16 cellular contexts compared by ENCODE assay signal in genomic region chr10:120477006-120477722, GRCh38. TPM values are rescaled to one million over a fixed set of nuclear protein-coding genes. Genes with fewer than 3 reads are reported as not detected.
DNase-seq lines count a peak whose midpoint lies in the region; ATAC-seq and TF ChIP-seq lines count a peak whose summit lies in the region.
"Had no signal": no experiment of that assay in that cellular context is flagged by ENCODE, and none has a peak within 500 bp of the region (broad histone marks: within the 10 kb centered on the region; RNA-seq: fewer than 3 reads in every experiment).

No MANE protein-coding gene starts in this region.

- TF ChIP-seq POLR2A in adrenal gland (IDR thresholded peaks at IDR 0.05) = no peak

- H3K9me3 Mint-ChIP-seq in activated T-cell treated with anti-CD3 and anti-CD28 coated beads, Interleukin-2, amount 50 U/mL, for 72 hours = peaks cover 2% of the 10 kb centered on the region in 2 donors

- H3K4me3 ChIP-seq in astrocyte of the cerebellum (ENCODE audit: low read depth, low read length) = no peak overlapping the region
- H3K4me3 ChIP-seq in hepatocyte = no peak overlapping the region
- no peak overlapping the region for H3K4me3 ChIP-seq in skin epidermis
- no peak overlapping the region for H3K4me3 ChIP-seq in adrenal gland
- H3K4me3 ChIP-seq: dorsolateral prefrontal cortex, prostate gland had no signal

- H3K9me2 ChIP-seq in hepatocyte (replicated peaks; ENCODE audit: insufficient read depth) = no peaks in the 10 kb centered on the region

- H3K36me3 Mint-ChIP-seq in activated T-cell treated with anti-CD3 and anti-CD28 coated beads, Interleukin-2, amount 50 U/mL, for 72 hours (ENCODE audit: insufficient read depth in 2 of 2) = no peaks in the 10 kb centered on the region

- H3K36me3 ChIP-seq in hepatocyte (replicated peaks; ENCODE audit: insufficient read depth, low read depth) (no peaks in the 10 kb centered on the region), adrenal gland (replicated peaks in 1 of 2) (no peaks in the 10 kb centered on the region)
- H3K36me3 ChIP-seq: prostate gland had no signal

- H3K27ac ChIP-seq in hepatocyte (peak overlapping the region; percentile 68), skin epidermis (peak overlapping the region in 11 of 21 experiments; percentile 30 to 80 (median 54)), adrenal gland (no peak overlapping the region)
- H3K27ac ChIP-seq: dorsolateral prefrontal cortex, prostate gland had no signal

- no peak overlapping the region for H2AFZ ChIP-seq in hepatocyte

- intact Hi-C loops in adrenal gland (cut with DNase I) = no loop called here

- H3K4me2 ChIP-seq in hepatocyte = peak overlapping the region; percentile 1

- ATAC-seq in HG02970 (IDR thresholded peaks at IDR 0.05; ENCODE audit: low FRiP score, unreplicated experiment) = no peak
- ATAC-seq in activated T-cell treated with anti-CD3 and anti-CD28 coated beads, Interleukin-2, amount 50 U/mL, for 72 hours (replicated peaks in 1 of 2) = no peak
- ATAC-seq: left ventricle myocardium superior had no signal

- 44% methylated on average over 9 of the region's 9 CpGs for WGBS in hepatocyte (ENCODE audit: low lambda C conversion rate, missing lambda C conversion rate)
- whole genome bisulfite sequencing in adrenal gland, 4 donors = 35 to 45% (median 45%) methylated on average over 9 of the region's 9 CpGs

- H3K27me3 ChIP-seq in hepatocyte (no peaks in the 10 kb centered on the region), adrenal gland (no peaks in the 10 kb centered on the region)

- in situ Hi-C loops in astrocyte of the cerebellum (cut with HindIII; ENCODE audit: low sequenced_read_pairs) = no loop called here

- no peak overlapping the region for H3K27ac Mint-ChIP-seq in activated T-cell treated with anti-CD3 and anti-CD28 coated beads, Interleukin-2, amount 50 U/mL, for 72 hours

- peaks cover 4% of the 10 kb centered on the region for H3K27me3 Mint-ChIP-seq in activated T-cell treated with anti-CD3 and anti-CD28 coated beads, Interleukin-2, amount 50 U/mL, for 72 hours (ENCODE audit: low read depth)

- DNase-seq in GM03348 (ENCODE audit: low spot score) (peak; percentile 55), astrocyte of the cerebellum (ENCODE audit: low read depth) (peak; percentile 65), hepatocyte (ENCODE audit: low spot score) (peak; percentile 25), Ammon's horn (ENCODE audit: low spot score) (no peak), adrenal gland (no peak)
- DNase-seq in activated T-cell treated with anti-CD3 and anti-CD28 coated beads, Interleukin-2, amount 50 U/mL, for 72 hours = no peak
- DNase-seq: activated effector memory CD4-positive, alpha-beta T cell treated with Interleukin-2 at 50 U/mL for 16 hours; dorsolateral prefrontal cortex; GDM1; IMR-90; left ventricle myocardium superior; NCI-H1048; stimulated activated CD4-positive, alpha-beta T cell treated with anti-CD3 and anti-CD28 coated beads, Interleukin-2, amount 100 ng/mL, for 24 hours had no signal

- TF ChIP-seq CTCF in astrocyte of the cerebellum (IDR thresholded peaks at IDR 0.05; ENCODE audit: low read depth, low read length, missing control alignments) (no peak), hepatocyte (IDR thresholded peaks at IDR 0.05; ENCODE audit: poor library complexity) (no peak), adrenal gland (IDR thresholded peaks at IDR 0.05) (no peak)

- H3K4me1 ChIP-seq in hepatocyte (ENCODE audit: insufficient read depth) = no peaks in the 10 kb centered on the region
- H3K4me1 ChIP-seq in adrenal gland (replicated peaks in 1 of 2) = no peaks in the 10 kb centered on the region
- H3K4me1 ChIP-seq: prostate gland had no signal

- H3K4me3 Mint-ChIP-seq in activated T-cell treated with anti-CD3 and anti-CD28 coated beads, Interleukin-2, amount 50 U/mL, for 72 hours = no peak overlapping the region

- no peaks in the 10 kb centered on the region for H4K20me1 ChIP-seq in hepatocyte (ENCODE audit: insufficient read depth, poor library complexity, severe bottlenecking)

- H3K4me1 Mint-ChIP-seq in activated T-cell treated with anti-CD3 and anti-CD28 coated beads, Interleukin-2, amount 50 U/mL, for 72 hours (ENCODE audit: low read depth) = no peaks in the 10 kb centered on the region

- no peaks in the 10 kb centered on the region for H3K79me2 ChIP-seq in hepatocyte

- H3K9me3 ChIP-seq in hepatocyte (ENCODE audit: low read depth) = no peaks in the 10 kb centered on the region
- H3K9me3 ChIP-seq in adrenal gland (replicated peaks in 1 of 3) = no peaks in the 10 kb centered on the region
- H3K9me3 ChIP-seq: prostate gland had no signal

RNA-seq across cellular contexts. Expression of gene PLPP4, which starts 20.1 kb away (rescaled TPM):
- total RNA-seq in hepatocyte (1.5 and 3.4 TPM in 2 replicates), adrenal gland (not detected)
- polyA plus RNA-seq in hepatocyte (10.0 and 10.8 TPM in 2 replicates), adrenal gland (under 1 TPM in 1 of 3 donors, not detected in 2; 0.09 TPM)
- not detected for total RNA-seq in activated T-cell treated with anti-CD3 and anti-CD28 coated beads, Interleukin-2, amount 50 U/mL, for 72 hours
- total RNA-seq: left ventricle myocardium superior had no signal

Comparison
In these comparisons a context has a peak if more than half of its experiments do, and no peak if none do; other contexts are left out.
1. DNase-seq: peak in GM03348 (single experiment), astrocyte of the cerebellum (single experiment) and hepatocyte (single experiment); none in Ammon's horn (single experiment), activated T-cell treated with anti-CD3 and anti-CD28 coated beads, Interleukin-2, amount 50 U/mL, for 72 hours (0 of 2) and adrenal gland (0 of 7).
2. H3K27ac ChIP-seq: peak in hepatocyte (single experiment) and skin epidermis (11 of 21); none in adrenal gland (0 of 5).